In genomic region chr10:92757720-92758119, GRCh38 we compare ENCODE assay signal across 16 cellular contexts.
A peak's percentile ranks its signal among the peaks of the same experiment; 100 is the strongest.
DNase-seq lines count a peak whose midpoint lies in the region; ATAC-seq, FAIRE-seq and TF ChIP-seq lines count a peak whose summit lies in the region.
"Had no signal": no experiment of that assay in that cellular context is flagged by ENCODE, and none has a peak within 500 bp of the region (broad histone marks: within the 10 kb centered on the region; RNA-seq: fewer than 3 reads in every experiment).

No MANE protein-coding gene starts in this region.

- H3K27ac ChIP-seq in IMR-90 (ENCODE audit: insufficient read depth, low read length) (0 out of 2 replicates have a peak overlapping the region, but pooled peaks have one; percentile 1), GM12878 (ENCODE audit: control insufficient read depth, insufficient read depth) (peak overlapping the region; percentile 77; the same call in 1 of the 2 replicates), HepG2 (ENCODE audit: extremely low read length, insufficient read depth, low read length) (no peak overlapping the region), thoracic aorta (peak overlapping the region; percentile 82 to 86), small intestine (ENCODE audit: low read depth in 1 of 2, low read length in 1 of 2) (peak overlapping the region in 1 of 2 donors; percentile 66)

- H4K8ac ChIP-seq in IMR-90 (ENCODE audit: low read depth in 2 of 2, low read length in 2 of 2): peak overlapping the region in 1 of 2 experiments; percentile 66; a peak in 2 of 4 replicates

- CTCF ChIA-PET in IMR-90 (lab: Yijun Ruan, JAX) (interaction anchor here (0.6 to 1.1 kb wide), 2 partner anchors 17 to 277 kb away, joined by 3 read pairs; no protein-coding TSS in a partner anchor), GM12878 (lab: Yijun Ruan, JAX) (interaction anchor here (1.6 to 4.1 kb wide), 4 partner anchors 14 to 167 kb away, joined by 5 to 22 read pairs (median 9); no protein-coding TSS in a partner anchor), HepG2 (lab: Yijun Ruan, JAX; ENCODE audit: low intra/inter-chr PET ratio, low total read pairs) (no interaction called here)

- no peaks in the 10 kb centered on the region for H3K79me1 ChIP-seq in IMR-90 (ENCODE audit: low read depth in 1 of 2, low read length in 2 of 2)

- peak overlapping the region; percentile 45; the same call in 1 of the 2 replicates for H3K14ac ChIP-seq in IMR-90 (replicated peaks; ENCODE audit: low read depth, low read length)

- no peak overlapping the region for H2AK9ac ChIP-seq in IMR-90 (replicated peaks; ENCODE audit: low read depth, low read length, poor library complexity)

- H3K9me1 ChIP-seq in IMR-90 (ENCODE audit: insufficient read depth, low read length): peaks cover 18% of the 10 kb centered on the region

- WGBS in IMR-90 (ENCODE audit: extremely low coverage in 2 of 2, insufficient read length in 1 of 2), 2 experiments: no CpG with 5 or more reads among the region's 3 CpGs
- 0% methylated on average over 3 of the region's 3 CpGs for WGBS in GM12878 (ENCODE audit: insufficient coverage, insufficient replicate concordance, low lambda C conversion rate, missing lambda C conversion rate)
- 47% methylated on average over 3 of the region's 3 CpGs for WGBS in HepG2 (ENCODE audit: low lambda C conversion rate)
- WGBS in small intestine, 3 donors: 20 to 41% (median 38%) methylated on average over 3 of the region's 3 CpGs

- H2BK120ac ChIP-seq in IMR-90 (ENCODE audit: low read depth, low read length): peak overlapping the region; percentile 93

- H3K36me3 ChIP-seq in IMR-90 (ENCODE audit: control insufficient read depth, insufficient read depth, low read length): no peaks in the 10 kb centered on the region
- H3K36me3 ChIP-seq in GM12878 (ENCODE audit: control insufficient read depth in 2 of 2, insufficient read depth in 2 of 2, low read length in 1 of 2): no peaks in the 10 kb centered on the region
- H3K36me3 ChIP-seq in HepG2 (replicated peaks in 1 of 2; ENCODE audit: control insufficient read depth in 1 of 2, insufficient read depth in 2 of 2, low read length in 2 of 2): no peaks in the 10 kb centered on the region
- H3K36me3 ChIP-seq in thoracic aorta: no peaks in the 10 kb centered on the region
- H3K36me3 ChIP-seq in small intestine (ENCODE audit: control insufficient read depth in 2 of 2, insufficient read depth in 2 of 2, low read length in 2 of 2): no peaks in the 10 kb centered on the region

- H3K4ac ChIP-seq in IMR-90 (ENCODE audit: low read depth, low read length): peak overlapping the region; percentile 75

- H3K4me2 ChIP-seq in IMR-90 (ENCODE audit: low read depth, low read length): no peak overlapping the region
- peak overlapping the region; percentile 94 for H3K4me2 ChIP-seq in GM12878 (ENCODE audit: control insufficient read depth, insufficient read depth)
- H3K4me2 ChIP-seq in HepG2 (ENCODE audit: low read depth, low read length): peak overlapping the region; percentile 83

- no peak overlapping the region for H2BK5ac ChIP-seq in IMR-90 (ENCODE audit: low read depth, low read length, poor library complexity, severe bottlenecking)

- peak overlapping the region; percentile 81 for H2BK20ac ChIP-seq in IMR-90 (ENCODE audit: low read depth, low read length)

- DNase-seq in IMR-90 (no peak), GM12878 (ENCODE audit: low read depth, low spot score) (no peak), HepG2 (ENCODE audit: low spot score) (no peak), thoracic aorta (ENCODE audit: low spot score) (no peak), small intestine (no peak)
- DNase-seq in stimulated activated CD4-positive, alpha-beta T cell treated with anti-CD3 and anti-CD28 coated beads, Interleukin-4, amount 100 ng/mL, for 24 hours: no peak
- DNase-seq: activated T-cell treated with anti-CD3 and anti-CD28 coated beads for 4 hours; CD8-positive, alpha-beta T cell; NCI-H1092 treated with DMSO at 0.1 percent for 48 hours; NCI-H510A; SHP77 treated with DMSO at 0.1 percent for 48 hours; stimulated activated CD4-positive, alpha-beta T cell treated with anti-CD3 and anti-CD28 coated beads, Interleukin-4, amount 100 ng/mL, for 4 hours; stimulated activated naive CD8-positive, alpha-beta T cell treated with anti-CD3 and anti-CD28 coated beads, Interleukin-15, amount 100 ng/mL, for 72 hours had no signal

- POLR2A ChIA-PET in IMR-90 (lab: Charles Lee; ENCODE audit: unreplicated experiment) (no interaction called here), GM12878 (lab: Charles Lee) (interaction anchor here (0.6 to 2.6 kb wide), 5 partner anchors 10 to 44 kb away, joined by 3 to 8 read pairs (median 5); no protein-coding TSS in a partner anchor), HepG2 (lab: Yijun Ruan, JAX) (interaction anchor here (1.6 kb wide), 1 partner anchor 66 kb away, joined by 3 read pairs; no protein-coding TSS in a partner anchor)

- RAD21 ChIA-PET in GM12878 (lab: Charles Lee; ENCODE audit: unreplicated experiment): interaction anchor here (1.0 kb wide), 1 partner anchor 22 kb away, joined by 3 read pairs; no protein-coding TSS in a partner anchor

- H3K79me2 ChIP-seq in GM12878 (ENCODE audit: control insufficient read depth, insufficient read depth, low read length): no peaks in the 10 kb centered on the region
- H3K79me2 ChIP-seq in HepG2 (ENCODE audit: insufficient read depth, low read length): no peaks in the 10 kb centered on the region

- FAIRE-seq in GM12878 (lab: Jason Lieb, UNC) (no peak), HepG2 (lab: Jason Lieb, UNC) (no peak), small intestine (lab: Jason Lieb, UNC) (no peak)
- FAIRE-seq: frontal cortex had no signal

- H3K4me3 ChIP-seq in IMR-90 (ENCODE audit: insufficient read depth, low read depth, low read length): no peak overlapping the region
- H3K4me3 ChIP-seq in GM12878: no peak overlapping the region
- no peak overlapping the region for H3K4me3 ChIP-seq in HepG2 (replicated peaks in 1 of 3; ENCODE audit: insufficient read depth in 1 of 3, low read depth in 2 of 3, low read length in 3 of 3)
- H3K4me3 ChIP-seq in thoracic aorta: peak overlapping the region; percentile 8
- no peak overlapping the region for H3K4me3 ChIP-seq in small intestine (ENCODE audit: low read depth in 1 of 2, low read length in 2 of 2)

- no peak for TF ChIP-seq RAD21 in IMR-90 (IDR thresholded peaks at IDR 0.05; ENCODE audit: low read length)
- TF ChIP-seq RAD21 in GM12878 (IDR thresholded peaks at IDR 0.05; ENCODE audit: insufficient read depth, low read depth, low read length): no peak
- TF ChIP-seq RAD21 in HepG2 (CRISPR knock-in tag; IDR thresholded peaks at IDR 0.05): no peak

- ATAC-seq in IMR-90 (ENCODE audit: low read depth) (no peak), GM12878 (no peak), HepG2 (peak; percentile 27), thoracic aorta (ENCODE audit: insufficient number of reproducible peaks, low FRiP score, low read depth) (no peak), GM19452 (IDR thresholded peaks at IDR 0.05; ENCODE audit: unreplicated experiment) (no peak), HG02938 (IDR thresholded peaks at IDR 0.05; ENCODE audit: unreplicated experiment) (no peak)
- ATAC-seq: CD8-positive, alpha-beta T cell had no signal

- H3K27me3 ChIP-seq in IMR-90 (ENCODE audit: control insufficient read depth, insufficient read depth, low read length) (no peaks in the 10 kb centered on the region), GM12878 (replicated peaks in 1 of 2; ENCODE audit: control insufficient read depth in 2 of 2, insufficient read depth in 2 of 2, low read length in 1 of 2) (peaks cover 0 to 2% of the 10 kb centered on the region in 2 experiments; a peak in 1 of 4 replicates), HepG2 (ENCODE audit: control insufficient read depth in 1 of 2, insufficient read depth in 2 of 2, low read length in 2 of 2) (0 out of 5 replicates have a peak, but pooled peaks cover 0 to 2% of the 10 kb centered on the region in 2 experiments), thoracic aorta (replicated peaks; ENCODE audit: insufficient read depth) (no peaks in the 10 kb centered on the region), small intestine (ENCODE audit: control insufficient read depth in 2 of 2, insufficient read depth in 2 of 2, low read length in 2 of 2) (no peaks in the 10 kb centered on the region)

- SMC1A ChIA-PET in GM12878 (lab: Charles Lee; ENCODE audit: uncharacterized antibody, unreplicated experiment): interaction anchor here (1.0 to 2.9 kb wide), 6 partner anchors 8 to 80 kb away, joined by 3 to 36 read pairs (median 4); no protein-coding TSS in a partner anchor

- TF ChIP-seq CTCF in IMR-90 (conservative IDR thresholded peaks at IDR 0.05; ENCODE audit: low read depth, low read length): no peak
- TF ChIP-seq CTCF in GM12878 (IDR thresholded peaks at IDR 0.05 in 2 of 3, conservative IDR thresholded peaks at IDR 0.05 in 1 of 3; ENCODE audit: control insufficient read depth in 2 of 3, extremely low read depth in 1 of 3, insufficient read depth in 1 of 3, low read depth in 3 of 3, low read length in 3 of 3): no peak
- no peak for TF ChIP-seq CTCF in HepG2 (CRISPR knock-in tag; IDR thresholded peaks at IDR 0.05)
- TF ChIP-seq CTCF in thoracic aorta (IDR thresholded peaks at IDR 0.05): no peak

- H4K91ac ChIP-seq in IMR-90 (ENCODE audit: insufficient read depth, low read depth, low read length): peak overlapping the region; percentile 58

- BruUV-seq in IMR-90 (replicated peaks; lab: Mats Ljungman, UMichigan) (no TSS peak), GM12878 (replicated peaks; lab: Mats Ljungman, UMichigan) (no TSS peak), HepG2 (replicated peaks; lab: Mats Ljungman, UMichigan) (no TSS peak)

- H3K9ac ChIP-seq in IMR-90 (ENCODE audit: low read depth, low read length): no peak overlapping the region
- no peak overlapping the region for H3K9ac ChIP-seq in GM12878 (ENCODE audit: control insufficient read depth, insufficient read depth, low read length)
- no peak overlapping the region for H3K9ac ChIP-seq in HepG2 (ENCODE audit: insufficient read depth, low read depth, low read length)

- peaks cover 18% of the 10 kb centered on the region for H3K4me1 ChIP-seq in IMR-90 (ENCODE audit: control insufficient read depth, insufficient read depth, low read length)
- peaks cover 34% of the 10 kb centered on the region for H3K4me1 ChIP-seq in GM12878 (ENCODE audit: control insufficient read depth, insufficient read depth, low read length)
- H3K4me1 ChIP-seq in HepG2 (ENCODE audit: insufficient read depth, low read length): peaks cover 64% of the 10 kb centered on the region
- peaks cover 21 to 44% of the 10 kb centered on the region in 2 donors for H3K4me1 ChIP-seq in thoracic aorta (ENCODE audit: control insufficient read depth in 1 of 2, low read depth in 2 of 2)
- H3K4me1 ChIP-seq in small intestine (ENCODE audit: control insufficient read depth in 2 of 2, insufficient read depth in 1 of 2, low read depth in 1 of 2, low read length in 1 of 2): peaks cover 0 to 9% of the 10 kb centered on the region in 2 donors

- in situ Hi-C loops in IMR-90 (cut with MboI; ENCODE audit: low sequenced_read_pairs) (no loop called here), GM12878 (cut with MboI) (no loop called here), HepG2 (cut with HindIII; ENCODE audit: extremely low pct_ligation_motif_present, low pct_unique_long_range_greater_than_20kb) (no loop called here)

- no peaks in the 10 kb centered on the region for H4K20me1 ChIP-seq in IMR-90 (ENCODE audit: insufficient read depth, low read length)
- H4K20me1 ChIP-seq in GM12878 (ENCODE audit: control insufficient read depth, insufficient read depth): no peaks in the 10 kb centered on the region
- H4K20me1 ChIP-seq in HepG2 (ENCODE audit: insufficient read depth, low read length): no peaks in the 10 kb centered on the region

- peak overlapping the region; percentile 21; the same call in 1 of the 2 replicates for H4K5ac ChIP-seq in IMR-90 (ENCODE audit: low read depth, low read length)

- TF ChIP-seq POLR2A in IMR-90 (IDR thresholded peaks at IDR 0.05; ENCODE audit: low read depth, low read length) (no peak), GM12878 (IDR thresholded peaks at IDR 0.05; ENCODE audit: low read depth, low read length) (no peak), HepG2 (IDR thresholded peaks at IDR 0.05; ENCODE audit: insufficient read depth in 1 of 2, low read depth in 2 of 2, low read length in 2 of 2) (no peak)

- no peak for TF ChIP-seq EP300 in GM12878 (IDR thresholded peaks at IDR 0.05; ENCODE audit: borderline replicate concordance in 1 of 2, control insufficient read depth in 1 of 2, low read depth in 2 of 2, low read length in 2 of 2)
- no peak for TF ChIP-seq EP300 in HepG2 (IDR thresholded peaks at IDR 0.05; ENCODE audit: low read depth in 2 of 2, low read length in 2 of 2)
- no peak for TF ChIP-seq EP300 in HepG2 (CRISPR knock-in tag; IDR thresholded peaks at IDR 0.05; ENCODE audit: borderline replicate concordance)

- no peak overlapping the region for H3K56ac ChIP-seq in IMR-90 (ENCODE audit: extremely low read depth, insufficient read depth, low read length)

- H2AFZ ChIP-seq in IMR-90 (replicated peaks; ENCODE audit: low read length, poor library complexity) (peak overlapping the region; percentile 64), GM12878 (ENCODE audit: control insufficient read depth, low read depth, low read length) (no peak overlapping the region; the same call in 1 of the 2 replicates), HepG2 (ENCODE audit: low read length) (no peak overlapping the region)

- H2AK5ac ChIP-seq in IMR-90 (ENCODE audit: low read depth, low read length): peak overlapping the region; percentile 77; the same call in 1 of the 2 replicates

- 0 out of 2 replicates have a peak overlapping the region, but pooled peaks have one; percentile 29 for H3K23ac ChIP-seq in IMR-90 (ENCODE audit: low read depth, low read length)

- dilution Hi-C loops in IMR-90 (cut with HindIII; ENCODE audit: low sequenced_read_pairs, unreplicated experiment): no loop called here

- H3K9me3 ChIP-seq in IMR-90 (ENCODE audit: control insufficient read depth, insufficient read depth, low read length) (no peaks in the 10 kb centered on the region), GM12878 (replicated peaks; ENCODE audit: control insufficient read depth, insufficient read depth, low read length) (no peaks in the 10 kb centered on the region; the same call in 2 of the 3 replicates), HepG2 (ENCODE audit: low read length) (no peaks in the 10 kb centered on the region), thoracic aorta (no peaks in the 10 kb centered on the region), small intestine (ENCODE audit: control insufficient read depth, low read depth) (no peaks in the 10 kb centered on the region)

- H2BK15ac ChIP-seq in IMR-90 (ENCODE audit: low read depth, low read length): peak overlapping the region; percentile 67; the same call in 1 of the 3 replicates

- peak overlapping the region; percentile 38; the same call in 1 of the 2 replicates for H3K18ac ChIP-seq in IMR-90 (ENCODE audit: low read depth, low read length)

- intact Hi-C loops in IMR-90 (cut with micrococcal nuclease): no loop called here
- intact Hi-C loops in GM12878 (cut with micrococcal nuclease; ENCODE audit: unreplicated experiment): loop anchor here (1.0 to 2.0 kb wide), 3 partner anchors 27 to 61 kb away; no protein-coding TSS in a partner anchor
- intact Hi-C loops in HepG2 (cut with micrococcal nuclease; ENCODE audit: unreplicated experiment): loop anchor here (2.0 kb wide), 2 partner anchors 45 to 69 kb away; partner anchors contain the start of gene HHEX
